In genomic region chr6:41027799-41028617, GRCh38 we compare ENCODE assay signal across 8 cellular contexts. TPM values are rescaled to one million over a fixed set of nuclear protein-coding genes. Genes with fewer than 3 reads are reported as not detected.
DNase-seq lines count a peak whose midpoint lies in the region; ATAC-seq, FAIRE-seq and TF ChIP-seq lines count a peak whose summit lies in the region.

No MANE protein-coding gene starts in this region.

- no peaks in the 10 kb centered on the region for H3K9me3 ChIP-seq in kidney (ENCODE audit: control insufficient read depth in 1 of 2, low read length in 2 of 2)

- TF ChIP-seq POLR2A in GM15510 (IDR thresholded peaks at IDR 0.05; ENCODE audit: borderline replicate concordance, extremely low read depth, insufficient read length): peak; percentile 42

- DNase-seq in NCI-H1105 treated with DMSO at 0.1 percent for 48 hours (lab: John Stamatoyannopoulos, UW): peak; percentile 66
- peak; percentile 70 to 77 for DNase-seq in cardiac fibroblast (ENCODE audit: low read depth in 2 of 2)
- DNase-seq in kidney: peak; percentile 94
- peak; percentile 48 to 75 (median 74) for DNase-seq in stimulated activated CD4-positive, alpha-beta T cell treated with anti-CD3 and anti-CD28 coated beads, Interleukin-12 subunit alpha, Interleukin-12 subunit beta, amount 100 ng/mL, for 48 hours (ENCODE audit: low read depth in 2 of 3, low spot score in 1 of 3)
- DNase-seq in NCI-H2171 (lab: John Stamatoyannopoulos, UW): no peak

- peak overlapping the region; percentile 56 to 71 for H3K27ac ChIP-seq in kidney (ENCODE audit: low read depth in 2 of 2, low read length in 2 of 2)

- peak overlapping the region; percentile 66 to 81 for H3K9ac ChIP-seq in kidney (ENCODE audit: low read length in 2 of 2)

- FAIRE-seq in kidney (lab: Jason Lieb, UNC): no peak

- H3K4me1 ChIP-seq in kidney (ENCODE audit: control insufficient read depth in 1 of 2, insufficient read depth in 1 of 2, low read depth in 1 of 2, low read length in 2 of 2): peaks cover 7 to 18% of the 10 kb centered on the region in 2 donors

- peak; percentile 84 for ATAC-seq in HG02623 (IDR thresholded peaks at IDR 0.05; ENCODE audit: unreplicated experiment)

- H3K4me3 ChIP-seq in WI38 (ENCODE audit: low read depth, low read length): peak overlapping the region; percentile 36
- H3K4me3 ChIP-seq in cardiac fibroblast (replicated peaks in 1 of 2; ENCODE audit: low read depth in 2 of 2, low read length in 2 of 2): peak overlapping the region; percentile 43 to 51
- H3K4me3 ChIP-seq in kidney (ENCODE audit: low read length in 2 of 2): peak overlapping the region; percentile 58 to 59

- intact Hi-C loops in kidney (cut with DNase I): no loop called here

- H3K36me3 ChIP-seq in kidney (ENCODE audit: control insufficient read depth in 1 of 2, insufficient read depth in 2 of 2, low read length in 2 of 2): peaks cover 6 to 9% of the 10 kb centered on the region in 2 donors

- TF ChIP-seq CTCF in WI38 (IDR thresholded peaks at IDR 0.05; ENCODE audit: low read depth, low read length) (peak; percentile 90), cardiac fibroblast (IDR thresholded peaks at IDR 0.05; ENCODE audit: low read depth, low read length) (peak; percentile 69), kidney (IDR thresholded peaks at IDR 0.05; ENCODE audit: borderline replicate concordance, extremely low read depth, insufficient read depth) (peak; percentile 96)

RNA-seq across cellular contexts. Expression of gene UNC5CL, which starts 11.0 kb away (rescaled TPM):
- total RNA-seq in kidney: 53.7 TPM
- polyA plus RNA-seq in kidney (ENCODE audit: insufficient read depth, low read depth, low replicate concordance): 41.3 TPM

RNA-seq across cellular contexts. Expression of gene TSPO2, which starts 14.3 kb away (rescaled TPM):
- 0.44 TPM for total RNA-seq in kidney
- polyA plus RNA-seq in kidney (ENCODE audit: insufficient read depth, low read depth, low replicate concordance): 0.88 TPM

RNA-seq across cellular contexts. Expression of gene APOBEC2, which starts 25.0 kb away (rescaled TPM):
- total RNA-seq in kidney: not detected
- polyA plus RNA-seq in kidney (ENCODE audit: insufficient read depth, low read depth, low replicate concordance): not detected

RNA-seq across cellular contexts. Expression of gene OARD1, which starts 44.1 kb away (rescaled TPM):
- total RNA-seq in kidney: 35.9 TPM
- 62.6 TPM for polyA plus RNA-seq in kidney (ENCODE audit: insufficient read depth, low read depth, low replicate concordance)

RNA-seq across cellular contexts. Expression of gene NFYA, which starts 44.8 kb away (rescaled TPM):
- 22.5 TPM for total RNA-seq in kidney
- polyA plus RNA-seq in kidney (ENCODE audit: insufficient read depth, low read depth, low replicate concordance): 6.4 TPM
